ENCODE assay signal across 1 cellular context in the genomic region with DNA sequence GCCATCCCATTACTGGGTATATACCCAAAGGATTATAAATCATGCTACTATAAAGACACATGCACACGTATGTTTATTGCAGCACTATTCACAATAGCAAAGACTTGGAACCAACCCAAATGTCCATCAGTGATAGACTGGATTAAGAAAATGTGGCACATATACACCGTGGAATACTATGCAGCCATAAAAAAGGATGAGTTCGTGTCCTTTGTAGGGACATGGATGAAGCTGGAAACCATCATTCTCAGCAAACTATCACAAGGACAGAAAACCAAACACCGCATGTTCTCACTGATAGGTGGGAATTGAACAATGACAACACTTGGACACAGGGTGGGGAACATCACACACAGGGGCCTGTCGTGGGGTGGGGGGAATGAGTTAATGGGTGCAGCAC.
TF ChIP-seq lines count a peak whose summit lies in the region.

No MANE protein-coding gene starts in this region.

TF ChIP-seq in HEK293, 187 proteins besides CTCF, POLR2A, EP300 and RAD21 (continued from another document):
- TF ChIP-seq ZNF146 (tag by site-specific recombination; IDR thresholded peaks at IDR 0.05): peak; percentile 93
